10 cellular contexts compared by ENCODE assay signal in the genomic region with DNA sequence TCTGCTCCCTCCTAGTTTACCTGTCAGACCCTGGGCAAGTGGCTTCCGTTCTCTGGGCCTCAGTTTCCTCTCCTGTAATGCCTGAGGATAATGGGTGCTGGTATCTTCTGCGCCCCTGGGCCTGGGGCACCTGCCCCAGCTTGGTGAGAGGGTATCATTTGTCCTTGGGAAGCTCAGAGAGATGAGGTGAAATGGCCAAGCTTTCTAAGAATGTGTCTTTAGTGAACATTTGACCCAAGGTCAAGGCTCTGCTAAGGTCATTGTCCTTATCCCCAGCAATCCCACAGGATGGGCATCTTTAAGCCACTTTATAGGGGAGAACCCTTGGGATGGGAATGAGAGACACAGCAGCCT. TPM values are rescaled to one million over a fixed set of nuclear protein-coding genes. Genes with fewer than 3 reads are reported as not detected.
DNase-seq lines count a peak whose midpoint lies in the region; ATAC-seq and TF ChIP-seq lines count a peak whose summit lies in the region.
"Had no signal": no experiment of that assay in that cellular context is flagged by ENCODE, and none has a peak within 500 bp of the region (broad histone marks: within the 10 kb centered on the region; RNA-seq: fewer than 3 reads in every experiment).

No MANE protein-coding gene starts in this region.

- no peak overlapping the region for H3K27ac ChIP-seq in CD8-positive, alpha-beta T cell (ENCODE audit: low read depth, low read length)
- H3K27ac ChIP-seq in SK-N-MC (no peak overlapping the region), esophagus muscularis mucosa (replicated peaks in 1 of 4) (peak overlapping the region; percentile 98 to 100 (median 100)), sigmoid colon (peak overlapping the region; percentile 98 to 100 (median 100))

- no peaks in the 10 kb centered on the region for H3K27me3 Mint-ChIP-seq in CD8-positive, alpha-beta T cell (ENCODE audit: low read depth)

- peaks cover 58% of the 10 kb centered on the region for H3K4me1 Mint-ChIP-seq in CD8-positive, alpha-beta T cell (ENCODE audit: low read depth)

- WGBS in esophagus muscularis mucosa = 68% methylated on average over 2 of the region's 2 CpGs
- 79 to 85% methylated on average over 2 of the region's 2 CpGs for WGBS in sigmoid colon, 2 donors

- H3K9ac ChIP-seq in SK-N-MC (ENCODE audit: insufficient read length) = peak overlapping the region; percentile 85

- TF ChIP-seq CTCF in CD8-positive, alpha-beta T cell (IDR thresholded peaks at IDR 0.05) = no peak
- no peak for TF ChIP-seq CTCF in esophagus muscularis mucosa (IDR thresholded peaks at IDR 0.05)
- no peak for TF ChIP-seq CTCF in sigmoid colon (IDR thresholded peaks at IDR 0.05)

- H3K4me3 ChIP-seq in CD8-positive, alpha-beta T cell (ENCODE audit: low read depth, low read length) = no peak overlapping the region
- H3K4me3 ChIP-seq in SK-N-MC = peak overlapping the region; percentile 93
- H3K4me3 ChIP-seq in esophagus muscularis mucosa = peak overlapping the region; percentile 64 to 99 (median 89)
- H3K4me3 ChIP-seq in sigmoid colon = peak overlapping the region in 1 of 4 donors; percentile 99

- TF ChIP-seq POLR2A in esophagus muscularis mucosa (IDR thresholded peaks at IDR 0.05; ENCODE audit: low read depth) (no peak), sigmoid colon (IDR thresholded peaks at IDR 0.05) (peak in 1 of 2 donors; percentile 24)

- TF ChIP-seq EP300 in esophagus muscularis mucosa (IDR thresholded peaks at IDR 0.05) (no peak), sigmoid colon (IDR thresholded peaks at IDR 0.05) (no peak)

- POLR2A ChIA-PET in CD8-positive, alpha-beta T cell (lab: Charles Lee) = no interaction called here

- H3K27me3 ChIP-seq in CD8-positive, alpha-beta T cell (ENCODE audit: insufficient read depth, low read length) = no peaks in the 10 kb centered on the region
- H3K27me3 ChIP-seq in esophagus muscularis mucosa (no peaks in the 10 kb centered on the region), sigmoid colon (no peaks in the 10 kb centered on the region)

- CTCF ChIA-PET in CD8-positive, alpha-beta T cell (lab: Charles Lee) = interaction anchor here (0.7 to 1.5 kb wide), 5 partner anchors 10 to 64 kb away, joined by 3 to 5 read pairs (median 4); no protein-coding TSS in a partner anchor

- ATAC-seq in CD8-positive, alpha-beta T cell = no peak
- no peak for ATAC-seq in HG02759 (IDR thresholded peaks at IDR 0.05; ENCODE audit: unreplicated experiment)

- H3K9me3 Mint-ChIP-seq in CD8-positive, alpha-beta T cell = no peaks in the 10 kb centered on the region

- H3K36me3 Mint-ChIP-seq in CD8-positive, alpha-beta T cell = no peaks in the 10 kb centered on the region

- no peak for DNase-seq in CD8-positive, alpha-beta T cell
- no peak for DNase-seq in SK-N-MC (ENCODE audit: low read depth, low spot score)
- DNase-seq in esophagus muscularis mucosa (ENCODE audit: extremely low spot score) = no peak
- DNase-seq in sigmoid colon = no peak
- no peak for DNase-seq in NCI-H2227 (lab: John Stamatoyannopoulos, UW; ENCODE audit: unreplicated experiment)
- DNase-seq in DMS53 treated with DMSO at 0.1 percent for 48 hours (lab: John Stamatoyannopoulos, UW; ENCODE audit: unreplicated experiment) = no peak
- DNase-seq in Kasumi-1 (lab: John Stamatoyannopoulos, UW) = no peak
- DNase-seq: activated gamma-delta T cell treated with Interleukin-2 at 50 U/mL for 16 hours, NCI-H146 had no signal

- no peaks in the 10 kb centered on the region for H3K36me3 ChIP-seq in CD8-positive, alpha-beta T cell (ENCODE audit: insufficient read depth, low read length)
- H3K36me3 ChIP-seq in SK-N-MC (ENCODE audit: insufficient read depth, low read length) (no peaks in the 10 kb centered on the region), esophagus muscularis mucosa (no peaks in the 10 kb centered on the region), sigmoid colon (no peaks in the 10 kb centered on the region)

- H3K9me3 ChIP-seq in CD8-positive, alpha-beta T cell (ENCODE audit: low read length) = no peaks in the 10 kb centered on the region
- H3K9me3 ChIP-seq in SK-N-MC (ENCODE audit: low read depth, low read length) = no peaks in the 10 kb centered on the region
- no peaks in the 10 kb centered on the region for H3K9me3 ChIP-seq in esophagus muscularis mucosa
- H3K9me3 ChIP-seq in sigmoid colon = no peaks in the 10 kb centered on the region

- intact Hi-C loops in CD8-positive, alpha-beta T cell (cut with DNase I, micrococcal nuclease) = no loop called here
- intact Hi-C loops in esophagus muscularis mucosa (cut with DNase I) = loop anchor here (5.0 to 10.0 kb wide), 2 partner anchors 37 to 60 kb away; no protein-coding TSS in a partner anchor
- intact Hi-C loops in sigmoid colon (cut with DNase I) = loop anchor here (5.0 kb wide), 1 partner anchor 87 kb away; no protein-coding TSS in a partner anchor

- no peak overlapping the region for H3K27ac Mint-ChIP-seq in CD8-positive, alpha-beta T cell

- peaks cover 38% of the 10 kb centered on the region for H3K4me1 ChIP-seq in CD8-positive, alpha-beta T cell (ENCODE audit: insufficient read depth, low read length)
- H3K4me1 ChIP-seq in esophagus muscularis mucosa = peaks cover 32 to 77% (median 64%) of the 10 kb centered on the region in 4 donors
- peaks cover 0 to 63% (median 57%) of the 10 kb centered on the region in 4 donors for H3K4me1 ChIP-seq in sigmoid colon

- H3K4me3 Mint-ChIP-seq in CD8-positive, alpha-beta T cell = peak overlapping the region; percentile 72

RNA-seq across cellular contexts. Expression of gene NFIC, which starts 1.3 kb away (rescaled TPM):
- 10 to 100 TPM; 16.5 to 17.5 TPM for total RNA-seq in CD8-positive, alpha-beta T cell
- total RNA-seq in esophagus muscularis mucosa (100 to 1,000 TPM; 165 to 297 (median 211) TPM), sigmoid colon (100 to 1,000 TPM in 1 of 4 donors, 10 to 100 TPM in 3; 63.2 to 114 (median 74.2) TPM)
- 10 to 100 TPM in 2 of 3 donors, 1 to 10 TPM in 1; 9.0 to 45.7 (median 10.2) TPM for polyA plus RNA-seq in sigmoid colon

Comparison
In these comparisons a context has a peak if more than half of its experiments do, and no peak if none do; other contexts are left out.
1. H3K27ac ChIP-seq: peak in esophagus muscularis mucosa (4 of 4) and sigmoid colon (4 of 4); none in CD8-positive, alpha-beta T cell (single experiment) and SK-N-MC (single experiment).
2. intact Hi-C loops: an anchor here in esophagus muscularis mucosa (5.0 to 10.0 kb wide) and sigmoid colon (5.0 kb wide); none called in CD8-positive, alpha-beta T cell.